In genomic region chr20:38242848-38243449, GRCh38 we compare ENCODE assay signal across 10 cellular contexts. TPM values are rescaled to one million over a fixed set of nuclear protein-coding genes. Genes with fewer than 3 reads are reported as not detected.
DNase-seq lines count a peak whose midpoint lies in the region; ATAC-seq and TF ChIP-seq lines count a peak whose summit lies in the region.
"Had no signal": no experiment of that assay in that cellular context is flagged by ENCODE, and none has a peak within 500 bp of the region (broad histone marks: within the 10 kb centered on the region; RNA-seq: fewer than 3 reads in every experiment).

No MANE protein-coding gene starts in this region.

- TF ChIP-seq CTCF in BE2C (IDR thresholded peaks at IDR 0.05; ENCODE audit: low read depth, low read length) = peak; percentile 85
- TF ChIP-seq CTCF in GM12865 (IDR thresholded peaks at IDR 0.05; ENCODE audit: insufficient read depth, low read depth, low read length, missing control alignments) = peak; percentile 49
- TF ChIP-seq CTCF in RWPE1 (conservative IDR thresholded peaks at IDR 0.05; ENCODE audit: low read depth) = peak; percentile 48; the same call in 1 of the 2 replicates
- TF ChIP-seq CTCF in foreskin keratinocyte (conservative IDR thresholded peaks at IDR 0.05) = peak; percentile 70
- peak in 1 of 3 experiments; percentile 17 for TF ChIP-seq CTCF in esophagus muscularis mucosa (IDR thresholded peaks at IDR 0.05)

- H3K27me3 ChIP-seq in BE2C = no peaks in the 10 kb centered on the region
- peaks cover 8% of the 10 kb centered on the region for H3K27me3 ChIP-seq in foreskin keratinocyte
- peaks cover 0 to 3% (median 0%) of the 10 kb centered on the region in 4 donors for H3K27me3 ChIP-seq in esophagus muscularis mucosa

- no peak for DNase-seq in BE2C
- DNase-seq in GM12865 (ENCODE audit: low read depth) = peak; percentile 29
- DNase-seq in RWPE1 (ENCODE audit: low spot score) = no peak
- DNase-seq in foreskin keratinocyte = no peak
- no peak for DNase-seq in activated CD4-positive, CD25-positive, alpha-beta regulatory T cell (lab: John Stamatoyannopoulos, UW)
- DNase-seq in esophagus muscularis mucosa (ENCODE audit: extremely low spot score) = no peak
- DNase-seq in head of caudate nucleus = no peak
- DNase-seq: left ventricle myocardium superior, NCI-H446 treated with DMSO at 0.1 percent for 48 hours had no signal

- H3K4me3 ChIP-seq in BE2C (ENCODE audit: low read depth, low read length) (no peak overlapping the region), GM12865 (ENCODE audit: low read depth, low read length) (no peak overlapping the region), esophagus muscularis mucosa (no peak overlapping the region)

- CTCF ChIA-PET in RWPE1 (lab: Yijun Ruan, JAX) = interaction anchor here (0.6 to 2.8 kb wide), 7 partner anchors 9 to 193 kb away, joined by 3 to 7 read pairs (median 4); no protein-coding TSS in a partner anchor

- no peaks in the 10 kb centered on the region for H3K4me1 ChIP-seq in BE2C
- no peaks in the 10 kb centered on the region for H3K4me1 ChIP-seq in foreskin keratinocyte
- peaks cover 2 to 41% (median 34%) of the 10 kb centered on the region in 4 donors for H3K4me1 ChIP-seq in esophagus muscularis mucosa

- no peak overlapping the region for H3K27ac ChIP-seq in RWPE1
- no peak overlapping the region for H3K27ac ChIP-seq in foreskin keratinocyte
- no peak overlapping the region for H3K27ac ChIP-seq in esophagus muscularis mucosa (replicated peaks in 1 of 4)

- WGBS in esophagus muscularis mucosa = 59% methylated on average over 5 of the region's 5 CpGs

- ATAC-seq in foreskin keratinocyte = no peak
- ATAC-seq in HG02642 (IDR thresholded peaks at IDR 0.05; ENCODE audit: poor library complexity, unreplicated experiment) = no peak
- ATAC-seq: left ventricle myocardium superior had no signal

- POLR2A ChIA-PET in RWPE1 (lab: Yijun Ruan, JAX; ENCODE audit: low non-redundant PET) = no interaction called here

- no peak for TF ChIP-seq EP300 in esophagus muscularis mucosa (IDR thresholded peaks at IDR 0.05)

- H3K9me3 ChIP-seq in BE2C (peaks cover 14% of the 10 kb centered on the region), esophagus muscularis mucosa (peaks cover 0 to 21% (median 17%) of the 10 kb centered on the region in 4 donors)

- H3K36me3 ChIP-seq in BE2C (no peaks in the 10 kb centered on the region), esophagus muscularis mucosa (peaks cover 0 to 24% (median 1%) of the 10 kb centered on the region in 4 donors)

- no peak for TF ChIP-seq POLR2A in esophagus muscularis mucosa (IDR thresholded peaks at IDR 0.05; ENCODE audit: low read depth)

- intact Hi-C loops in esophagus muscularis mucosa (cut with DNase I) (no loop called here), head of caudate nucleus (cut with DNase I) (no loop called here)

RNA-seq across cellular contexts. Expression of gene KIAA1755, which starts 17.6 kb away (rescaled TPM):
- polyA plus RNA-seq in BE2C (2012; ENCODE audit: insufficient read depth, insufficient read length, low read depth) = not detected
- total RNA-seq in foreskin keratinocyte (0.07 and 0.10 TPM in 2 replicates), esophagus muscularis mucosa (10 to 100 TPM in 1 of 4 donors, 1 to 10 TPM in 3; 7.3 to 13.3 (median 8.5) TPM)
- 0.04 and 0.06 TPM in 2 replicates for polyA plus RNA-seq in foreskin keratinocyte
